In genomic region chr15:96088592-96088991, GRCh38 we compare ENCODE assay signal across 1 cellular context.
TF ChIP-seq lines count a peak whose summit lies in the region.

No MANE protein-coding gene starts in this region.

TF ChIP-seq in H1, 55 proteins besides CTCF, POLR2A, EP300 and RAD21:
- TF ChIP-seq PHF8 (conservative IDR thresholded peaks at IDR 0.05; ENCODE audit: low read depth, low read length) (no peak), TEAD4 (IDR thresholded peaks at IDR 0.05; ENCODE audit: low read depth, low read length) (peak; percentile 26; the same call in 1 of the 2 replicates), CHD7 (IDR thresholded peaks at IDR 0.05; ENCODE audit: insufficient replicate concordance, low read length) (peak; percentile 93), SP1 (IDR thresholded peaks at IDR 0.05; ENCODE audit: low read depth, low read length) (0 out of 2 replicates have a peak, but pooled peaks have one; percentile 47), CBX8 (IDR thresholded peaks at IDR 0.05; ENCODE audit: borderline replicate concordance, low read depth, low read length) (no peak), RXRA (IDR thresholded peaks at IDR 0.05; ENCODE audit: insufficient read depth, low read depth, low read length) (no peak)
